8 cellular contexts compared by ENCODE assay signal in genomic region chr16:53435066-53435688, GRCh38. TPM values are rescaled to one million over a fixed set of nuclear protein-coding genes. Genes with fewer than 3 reads are reported as not detected.
A peak's percentile ranks its signal among the peaks of the same experiment; 100 is the strongest.
DNase-seq lines count a peak whose midpoint lies in the region; ATAC-seq, FAIRE-seq and TF ChIP-seq lines count a peak whose summit lies in the region.

No MANE protein-coding gene starts in this region.

- peak overlapping the region; percentile 74 to 98 for H3K4me3 ChIP-seq in right atrium auricular region

- no peaks in the 10 kb centered on the region for H3K36me3 ChIP-seq in right atrium auricular region

- H3K36me3 Mint-ChIP-seq in T-cell, result peaks cover 8% of the 10 kb centered on the region

- no peaks in the 10 kb centered on the region for H3K27me3 ChIP-seq in right atrium auricular region

- H3K27me3 Mint-ChIP-seq in T-cell, result no peaks in the 10 kb centered on the region

- POLR2A ChIA-PET in T-cell (lab: Charles Lee), result interaction anchor here (0.5 to 2.6 kb wide), 8 partner anchors 11 to 165 kb away, joined by 3 to 19 read pairs (median 5); no protein-coding TSS in a partner anchor

- H3K4me3 Mint-ChIP-seq in T-cell, result peak overlapping the region; percentile 95 to 99 (median 99)

- peaks cover 0 to 15% of the 10 kb centered on the region in 2 donors for H3K4me1 ChIP-seq in right atrium auricular region

- no peaks in the 10 kb centered on the region for H3K9me3 ChIP-seq in right atrium auricular region

- H3K4me1 Mint-ChIP-seq in T-cell, result peaks cover 44 to 52% (median 49%) of the 10 kb centered on the region in 3 donors

- DNase-seq in GM12891 (ENCODE audit: insufficient read length, low spot score) (peak; percentile 49), NCI-H1105 (lab: John Stamatoyannopoulos, UW) (peak; percentile 87), T-cell (peak; percentile 50 to 76 (median 62)), right atrium auricular region (ENCODE audit: low spot score) (peak; percentile 84), pulmonary artery endothelial cell (ENCODE audit: low read depth, low spot score) (peak; percentile 72), D721Med (ENCODE audit: insufficient read length, low spot score) (no peak)

- H3K27ac Mint-ChIP-seq in T-cell, result peak overlapping the region; percentile 99

- FAIRE-seq in GM12891 (lab: Jason Lieb, UNC) (peak; percentile 96), D721Med (lab: Jason Lieb, UNC) (no peak)

- no peaks in the 10 kb centered on the region for H3K9me3 Mint-ChIP-seq in T-cell

- TF ChIP-seq POLR2A in GM12891 (IDR thresholded peaks at IDR 0.05; ENCODE audit: low read depth, low read length), result no peak

- H3K27ac ChIP-seq in angular gyrus (ENCODE audit: low read depth, low read length) (peak overlapping the region; percentile 97), right atrium auricular region (peak overlapping the region; percentile 93 to 94)

- TF ChIP-seq CTCF in right atrium auricular region (IDR thresholded peaks at IDR 0.05) (no peak), D721Med (IDR thresholded peaks at IDR 0.05; ENCODE audit: insufficient read depth, missing control alignments) (no peak)

- CTCF ChIA-PET in T-cell (lab: Charles Lee), result interaction anchor here (0.7 to 4.2 kb wide), 4 partner anchors 12 to 22 kb away, joined by 3 to 31 read pairs (median 11); no protein-coding TSS in a partner anchor

- peak; percentile 84 for ATAC-seq in HG02642 (IDR thresholded peaks at IDR 0.05; ENCODE audit: poor library complexity, unreplicated experiment)
- peak; percentile 59 to 71 (median 65) for ATAC-seq in T-cell (replicated peaks in 1 of 4)

TF ChIP-seq in GM12891, 5 proteins besides CTCF, POLR2A, EP300 and RAD21:
- TF ChIP-seq POLR2AphosphoS5 (IDR thresholded peaks at IDR 0.05; ENCODE audit: low read depth, low read length), result peak; percentile 43; the same call in 1 of the 2 replicates
- TF ChIP-seq PAX5 (IDR thresholded peaks at IDR 0.05; ENCODE audit: insufficient read depth, low read length, severe bottlenecking), result no peak
TF ChIP-seq in GM12891: peak in this region for 1.

RNA-seq across cellular contexts. Expression of gene RBL2, which starts 0.9 kb away (rescaled TPM):
- polyA plus RNA-seq in GM12891 (2012; ENCODE audit: low read depth, missing spikeins), result 22.9 TPM
- total RNA-seq in T-cell, result 100 to 1,000 TPM; 193 to 366 (median 261) TPM
- total RNA-seq in right atrium auricular region, result 10 to 100 TPM; 40.8 to 44.1 TPM
- total RNA-seq in pulmonary artery endothelial cell, result 30.0 and 36.1 TPM in 2 replicates
